ENCODE assay signal across 21 cellular contexts in the genomic region with DNA sequence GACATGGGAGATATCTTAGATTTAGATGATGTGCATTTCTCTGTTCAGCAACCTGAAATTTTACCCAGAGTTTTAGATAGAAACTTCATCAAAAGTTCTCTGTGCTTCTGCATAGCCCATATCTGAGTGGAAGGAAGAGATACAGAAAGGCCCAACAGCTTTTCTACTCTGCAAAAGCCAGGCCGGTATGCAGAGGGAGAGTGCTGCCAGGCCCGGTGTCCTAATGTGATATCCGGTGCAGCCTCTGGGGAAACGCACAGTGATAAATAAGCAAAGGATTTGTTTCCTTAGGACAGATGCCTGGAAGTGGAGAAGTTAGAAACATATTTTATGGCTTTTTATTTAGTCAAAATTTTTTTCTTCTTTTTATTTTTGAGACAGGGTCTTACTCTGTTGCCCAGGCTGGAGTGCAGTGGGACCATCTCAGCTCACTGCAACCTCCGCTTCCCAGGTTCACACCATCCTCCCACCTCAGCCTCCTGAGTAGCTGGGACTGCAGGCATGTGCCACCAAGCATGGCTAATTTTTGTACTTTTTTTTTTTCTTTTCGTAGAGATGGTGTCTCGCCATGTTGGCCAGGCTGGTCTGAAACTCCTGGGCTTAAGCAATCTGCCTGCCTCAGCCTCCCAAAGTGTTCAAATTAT.
DNase-seq lines count a peak whose midpoint lies in the region; ATAC-seq and TF ChIP-seq lines count a peak whose summit lies in the region.
"Had no signal": no experiment of that assay in that cellular context is flagged by ENCODE, and none has a peak within 500 bp of the region (broad histone marks: within the 10 kb centered on the region; RNA-seq: fewer than 3 reads in every experiment).

No MANE protein-coding gene starts in this region.

- no peak overlapping the region for H3K4me3 Mint-ChIP-seq in activated naive CD4-positive, alpha-beta T cell treated with anti-CD3 and anti-CD28 coated beads for 36 hours
- H3K4me3 Mint-ChIP-seq: activated CD4-positive, alpha-beta T cell treated with anti-CD3 and anti-CD28 coated beads, Interleukin-2, amount 10 ng/mL, durations not matched to agents 24 days and 14 days; activated CD8-positive, alpha-beta memory T cell treated with anti-CD3 and anti-CD28 coated beads, Interleukin-2, amount 10 ng/mL, durations not matched to agents 7 days and 5 days; activated naive CD8-positive, alpha-beta T cell treated with anti-CD3 and anti-CD28 coated beads, Interleukin-2, amount 10 ng/mL, durations not matched to agents 7 days and 5 days; CD8-positive, alpha-beta memory T cell; T-helper 17 cell had no signal

- DNase-seq in ascending aorta (ENCODE audit: low spot score in 2 of 2) (peak in 1 of 2 donors; percentile 72), fibroblast of pulmonary artery (ENCODE audit: low read depth) (peak; percentile 39), left lung (peak in 1 of 2 donors; percentile 37), tibial artery (peak in 1 of 2 donors; percentile 31), NCI-H1417 treated with DMSO at 0.1 percent for 48 hours (lab: John Stamatoyannopoulos, UW) (no peak), SKM-1 (lab: John Stamatoyannopoulos, UW; ENCODE audit: unreplicated experiment) (no peak), DMS153 treated with DMSO at 0.1 percent for 48 hours (lab: John Stamatoyannopoulos, UW; ENCODE audit: unreplicated experiment) (no peak)
- no peak for DNase-seq in activated naive CD4-positive, alpha-beta T cell treated with anti-CD3 and anti-CD28 coated beads for 36 hours
- DNase-seq: activated CD4-positive, alpha-beta T cell treated with anti-CD3 and anti-CD28 coated beads, Interleukin-2, amount 10 ng/mL, durations not matched to agents 24 days and 14 days; activated CD8-positive, alpha-beta memory T cell treated with anti-CD3 and anti-CD28 coated beads, Interleukin-2, amount 10 ng/mL, durations not matched to agents 7 days and 5 days; activated naive CD8-positive, alpha-beta T cell treated with anti-CD3 and anti-CD28 coated beads, Interleukin-2, amount 10 ng/mL, durations not matched to agents 7 days and 5 days; caudate nucleus; CD8-positive, alpha-beta memory T cell; dorsolateral prefrontal cortex; NCI-H1694; SJCRH30; stimulated activated CD4-positive, alpha-beta T cell treated with anti-CD3 and anti-CD28 coated beads, Interleukin-1b, Interleukin-23, amount 100 ng/mL, for 48 hours; stimulated activated naive CD4-positive, alpha-beta T cell treated with Interleukin-2 at 50 U/mL for 16 hours; T-helper 17 cell had no signal

- H3K4me1 Mint-ChIP-seq in activated naive CD4-positive, alpha-beta T cell treated with anti-CD3 and anti-CD28 coated beads for 36 hours (ENCODE audit: low read depth): no peaks in the 10 kb centered on the region
- H3K4me1 Mint-ChIP-seq: activated CD4-positive, alpha-beta T cell treated with anti-CD3 and anti-CD28 coated beads, Interleukin-2, amount 10 ng/mL, durations not matched to agents 24 days and 14 days; activated CD8-positive, alpha-beta memory T cell treated with anti-CD3 and anti-CD28 coated beads, Interleukin-2, amount 10 ng/mL, durations not matched to agents 7 days and 5 days; activated naive CD8-positive, alpha-beta T cell treated with anti-CD3 and anti-CD28 coated beads, Interleukin-2, amount 10 ng/mL, durations not matched to agents 7 days and 5 days; CD8-positive, alpha-beta memory T cell had no signal

- H3K4me3 ChIP-seq in ascending aorta (no peak overlapping the region), fibroblast of pulmonary artery (replicated peaks; ENCODE audit: low read depth, low read length) (no peak overlapping the region), left lung (no peak overlapping the region), tibial artery (no peak overlapping the region)
- H3K4me3 ChIP-seq: dorsolateral prefrontal cortex, lung, SJCRH30 had no signal

- CTCF ChIA-PET in activated naive CD4-positive, alpha-beta T cell treated with anti-CD3 and anti-CD28 coated beads for 36 hours (lab: Charles Lee): no interaction called here

- TF ChIP-seq CTCF in ascending aorta (IDR thresholded peaks at IDR 0.05): no peak
- TF ChIP-seq CTCF in fibroblast of pulmonary artery (IDR thresholded peaks at IDR 0.05; ENCODE audit: low read length, missing control alignments): no peak
- TF ChIP-seq CTCF in left lung (IDR thresholded peaks at IDR 0.05): no peak
- TF ChIP-seq CTCF in tibial artery (IDR thresholded peaks at IDR 0.05): peak in 1 of 2 experiments; percentile 11

- H3K27ac ChIP-seq in ascending aorta (peak overlapping the region; percentile 9 to 75), left lung (peak overlapping the region in 1 of 2 donors; percentile 19), tibial artery (peak overlapping the region; percentile 4 to 48)
- H3K27ac ChIP-seq: SJCRH30 had no signal

- intact Hi-C loops in ascending aorta (cut with DNase I): no loop called here
- intact Hi-C loops in left lung (cut with DNase I): no loop called here
- intact Hi-C loops in tibial artery (cut with DNase I; ENCODE audit: low total_unique reads): no loop called here
- intact Hi-C loops in activated naive CD4-positive, alpha-beta T cell treated with anti-CD3 and anti-CD28 coated beads for 36 hours (cut with micrococcal nuclease): no loop called here

- H3K36me3 ChIP-seq in ascending aorta (no peaks in the 10 kb centered on the region), left lung (no peaks in the 10 kb centered on the region), tibial artery (peaks cover 0 to 4% (median 0%) of the 10 kb centered on the region in 3 donors)
- H3K36me3 ChIP-seq: SJCRH30 had no signal

- peaks cover 0 to 23% of the 10 kb centered on the region in 2 donors for H3K4me1 ChIP-seq in ascending aorta
- H3K4me1 ChIP-seq in left lung: peaks cover 0 to 3% of the 10 kb centered on the region in 2 donors
- peaks cover 0 to 32% (median 16%) of the 10 kb centered on the region in 4 donors for H3K4me1 ChIP-seq in tibial artery
- H3K4me1 ChIP-seq: SJCRH30 had no signal

- H3K27me3 ChIP-seq in ascending aorta: no peaks in the 10 kb centered on the region
- no peaks in the 10 kb centered on the region for H3K27me3 ChIP-seq in left lung
- no peaks in the 10 kb centered on the region for H3K27me3 ChIP-seq in tibial artery
- H3K27me3 ChIP-seq: dorsolateral prefrontal cortex, SJCRH30 had no signal

- peaks cover 37% of the 10 kb centered on the region for H3K36me3 Mint-ChIP-seq in activated naive CD4-positive, alpha-beta T cell treated with anti-CD3 and anti-CD28 coated beads for 36 hours (ENCODE audit: low read depth)

- no peak overlapping the region for H3K27ac Mint-ChIP-seq in activated naive CD4-positive, alpha-beta T cell treated with anti-CD3 and anti-CD28 coated beads for 36 hours
- H3K27ac Mint-ChIP-seq: activated CD4-positive, alpha-beta T cell treated with anti-CD3 and anti-CD28 coated beads, Interleukin-2, amount 10 ng/mL, durations not matched to agents 24 days and 14 days; activated CD8-positive, alpha-beta memory T cell treated with anti-CD3 and anti-CD28 coated beads, Interleukin-2, amount 10 ng/mL, durations not matched to agents 7 days and 5 days; activated naive CD8-positive, alpha-beta T cell treated with anti-CD3 and anti-CD28 coated beads, Interleukin-2, amount 10 ng/mL, durations not matched to agents 7 days and 5 days; activated T-helper 2 cell treated with anti-CD3 and anti-CD28 coated beads, Interferon-gamma antibody, Interleukin-2, Interleukin-4, amounts not matched to agents 10 μg/mL and 5 μg/mL and 100 μg/mL, durations not matched to agents 14 hours and 24 hours and 36 hours had no signal

- no peaks in the 10 kb centered on the region for H3K9me3 Mint-ChIP-seq in activated naive CD4-positive, alpha-beta T cell treated with anti-CD3 and anti-CD28 coated beads for 36 hours

- ATAC-seq in left lung: peak; percentile 31
- ATAC-seq: activated CD8-positive, alpha-beta memory T cell treated with anti-CD3 and anti-CD28 coated beads, Interleukin-2, amount 10 ng/mL, durations not matched to agents 7 days and 5 days; T-helper 17 cell had no signal

- H3K9me3 ChIP-seq in ascending aorta (no peaks in the 10 kb centered on the region), left lung (no peaks in the 10 kb centered on the region), tibial artery (no peaks in the 10 kb centered on the region)
- H3K9me3 ChIP-seq: SJCRH30 had no signal

- no peaks in the 10 kb centered on the region for H3K27me3 Mint-ChIP-seq in activated naive CD4-positive, alpha-beta T cell treated with anti-CD3 and anti-CD28 coated beads for 36 hours (ENCODE audit: low read depth)
- H3K27me3 Mint-ChIP-seq: activated CD4-positive, alpha-beta T cell treated with anti-CD3 and anti-CD28 coated beads, Interleukin-2, amount 10 ng/mL, durations not matched to agents 24 days and 14 days; activated CD8-positive, alpha-beta memory T cell treated with anti-CD3 and anti-CD28 coated beads, Interleukin-2, amount 10 ng/mL, durations not matched to agents 7 days and 5 days; activated naive CD8-positive, alpha-beta T cell treated with anti-CD3 and anti-CD28 coated beads, Interleukin-2, amount 10 ng/mL, durations not matched to agents 7 days and 5 days; CD8-positive, alpha-beta memory T cell; T-helper 17 cell had no signal
